28 cellular contexts compared by ENCODE assay signal in genomic region chr3:52872245-52872644, GRCh38. TPM values are rescaled to one million over a fixed set of nuclear protein-coding genes. Genes with fewer than 3 reads are reported as not detected.
DNase-seq lines count a peak whose midpoint lies in the region; ATAC-seq and TF ChIP-seq lines count a peak whose summit lies in the region.
"Had no signal": no experiment of that assay in that cellular context is flagged by ENCODE, and none has a peak within 500 bp of the region (broad histone marks: within the 10 kb centered on the region; RNA-seq: fewer than 3 reads in every experiment).

No MANE protein-coding gene starts in this region.

- TSS peak; percentile 50 for BruUV-seq in PC-3 (replicated peaks; lab: Mats Ljungman, UMichigan)

- H4K8ac ChIP-seq in neuronal stem cell (ENCODE audit: low read depth, low read length) = no peak overlapping the region

- ATAC-seq in DND-41 (ENCODE audit: insufficient read depth, low read depth) = no peak
- ATAC-seq in PC-3 = no peak
- ATAC-seq: body of pancreas, left colon, pancreas, right cardiac atrium, SK-N-SH treated with all-trans-retinoic acid at 6 μM for 48 hours had no signal

- H4K20me1 ChIP-seq in DND-41 (ENCODE audit: insufficient read depth, low read length) (peaks cover 14% of the 10 kb centered on the region; the same call in 1 of the 2 replicates), PC-3 (ENCODE audit: low read length) (peaks cover 3% of the 10 kb centered on the region; the same call in 1 of the 2 replicates)

- H2BK12ac ChIP-seq in neuronal stem cell (ENCODE audit: low read length) = no peak overlapping the region

- H3K23ac ChIP-seq in neuronal stem cell (ENCODE audit: low read depth, low read length, poor library complexity) = no peak overlapping the region

- H3K4me2 ChIP-seq in DND-41 (ENCODE audit: insufficient read depth, low read length) (no peak overlapping the region), PC-3 (ENCODE audit: low read length) (no peak overlapping the region), neuronal stem cell (ENCODE audit: insufficient read depth, low read length, poor library complexity, severe bottlenecking) (no peak overlapping the region)
- H3K4me2 ChIP-seq: hepatocyte had no signal

- no peak overlapping the region for H2BK15ac ChIP-seq in neuronal stem cell (ENCODE audit: low read length)

- H3F3A ChIP-seq in PC-3 (ENCODE audit: low read length, unreplicated experiment) = no peaks in the 10 kb centered on the region

- intact Hi-C loops in PC-3 (cut with micrococcal nuclease) = no loop called here

- H4K91ac ChIP-seq in neuronal stem cell (ENCODE audit: low read depth, low read length, poor library complexity) = no peak overlapping the region

- H3K27ac ChIP-seq in DND-41 (ENCODE audit: low read length) (peak overlapping the region; percentile 50; the same call in 1 of the 2 replicates), PC-3 (ENCODE audit: low read length) (no peak overlapping the region), neuronal stem cell (replicated peaks; ENCODE audit: low read length) (no peak overlapping the region)
- H3K27ac ChIP-seq: body of pancreas, hepatocyte, pancreas, WERI-Rb-1 had no signal

- H3K4me3 ChIP-seq in AG10803 (ENCODE audit: low read length) = no peak overlapping the region
- H3K4me3 ChIP-seq in DND-41 (ENCODE audit: low read depth in 1 of 2, low read length in 2 of 2) = no peak overlapping the region
- no peak overlapping the region for H3K4me3 ChIP-seq in PC-3 (ENCODE audit: low read length)
- no peak overlapping the region for H3K4me3 ChIP-seq in fibroblast of the aortic adventitia (ENCODE audit: low read depth, low read length)
- H3K4me3 ChIP-seq in neuronal stem cell (ENCODE audit: low read length in 2 of 2) = no peak overlapping the region
- H3K4me3 ChIP-seq: body of pancreas, hepatocyte, pancreas had no signal

- H3K9me2 ChIP-seq in PC-3 (replicated peaks; ENCODE audit: low read length) = no peaks in the 10 kb centered on the region

- POLR2A ChIA-PET in PC-3 (lab: Charles Lee; ENCODE audit: unreplicated experiment) = no interaction called here

- no peak overlapping the region for H2BK120ac ChIP-seq in neuronal stem cell (ENCODE audit: low read depth, low read length)

- H3K9me3 ChIP-seq in DND-41 (ENCODE audit: insufficient read depth, low read length, severe bottlenecking) (no peaks in the 10 kb centered on the region), PC-3 (ENCODE audit: low read length) (no peaks in the 10 kb centered on the region), neuronal stem cell (replicated peaks in 1 of 2; ENCODE audit: control insufficient read depth in 2 of 2, insufficient read depth in 1 of 2, low read depth in 1 of 2, low read length in 2 of 2) (no peaks in the 10 kb centered on the region)
- H3K9me3 ChIP-seq: body of pancreas, pancreas had no signal

- no peak overlapping the region for H3K4ac ChIP-seq in neuronal stem cell (ENCODE audit: low read length)

- TF ChIP-seq CTCF in AG10803 (conservative IDR thresholded peaks at IDR 0.05; ENCODE audit: low read length) = no peak
- TF ChIP-seq CTCF in DND-41 (IDR thresholded peaks at IDR 0.05; ENCODE audit: borderline replicate concordance, extremely low read depth, low read length, poor library complexity, severe bottlenecking) = no peak
- no peak for TF ChIP-seq CTCF in PC-3 (conservative IDR thresholded peaks at IDR 0.05; ENCODE audit: low read depth, low read length)
- no peak for TF ChIP-seq CTCF in fibroblast of the aortic adventitia (IDR thresholded peaks at IDR 0.05; ENCODE audit: insufficient read depth, low read length)

- no peak overlapping the region for H2BK5ac ChIP-seq in neuronal stem cell (ENCODE audit: low read length)

- H3K9ac ChIP-seq in DND-41 (ENCODE audit: low read depth, low read length) = no peak overlapping the region
- H3K9ac ChIP-seq in PC-3 (ENCODE audit: low read length) = no peak overlapping the region
- no peak overlapping the region for H3K9ac ChIP-seq in neuronal stem cell (ENCODE audit: low read depth, low read length, poor library complexity)

- H2AFZ ChIP-seq in DND-41 (ENCODE audit: low read depth, low read length) (no peak overlapping the region), PC-3 (ENCODE audit: low read length) (no peak overlapping the region), neuronal stem cell (ENCODE audit: low read length) (no peak overlapping the region)
- H2AFZ ChIP-seq: hepatocyte had no signal

- no peaks in the 10 kb centered on the region for H3K36me3 ChIP-seq in DND-41 (ENCODE audit: insufficient read depth, low read length)
- no peaks in the 10 kb centered on the region for H3K36me3 ChIP-seq in PC-3 (ENCODE audit: low read depth, low read length)
- H3K36me3 ChIP-seq in neuronal stem cell (replicated peaks in 1 of 2; ENCODE audit: control insufficient read depth in 2 of 2, insufficient read depth in 2 of 2, low read length in 2 of 2) = no peaks in the 10 kb centered on the region
- H3K36me3 ChIP-seq: pancreas, WERI-Rb-1 had no signal

- no peak overlapping the region for H3K18ac ChIP-seq in neuronal stem cell (ENCODE audit: low read length)

- peaks cover 4% of the 10 kb centered on the region for H3K79me1 ChIP-seq in neuronal stem cell (ENCODE audit: low read depth, low read length)

- WGBS in neuronal stem cell (ENCODE audit: extremely low coverage in 2 of 2, insufficient read length in 2 of 2, insufficient replicate concordance in 1 of 2), 2 donors = no CpG with 5 or more reads among the region's 3 CpGs

- CTCF ChIA-PET in PC-3 (lab: Charles Lee) = no interaction called here

- peak; percentile 55 for DNase-seq in AG10803 (ENCODE audit: low read depth)
- no peak for DNase-seq in DND-41
- DNase-seq in PC-3 = no peak
- peak; percentile 57 for DNase-seq in fibroblast of the aortic adventitia (ENCODE audit: low read depth)
- DNase-seq in NCI-H345 treated with DMSO at 0.1 percent for 48 hours (lab: John Stamatoyannopoulos, UW; ENCODE audit: unreplicated experiment) = no peak
- DNase-seq in neuronal stem cell (ENCODE audit: low spot score) = no peak
- no peak for DNase-seq in germinal center (ENCODE audit: low spot score)
- DNase-seq: activated CD4-positive, alpha-beta T cell treated with anti-CD3 and anti-CD28 coated beads, Interleukin-2, amount 50 U/mL, for 4 hours; activated CD8-positive, alpha-beta memory T cell treated with anti-CD3 and anti-CD28 coated beads, Interleukin-2, amount 50 U/mL, for 4 hours; activated gamma-delta T cell; body of pancreas; CD8-positive, alpha-beta memory T cell; DMS53; GF-D8; GOT3; Karpas-422; left colon; naive B cell; NCI-H1092; NCI-H1930; pancreas; right cardiac atrium; stimulated activated CD4-positive, alpha-beta T cell treated with anti-CD3 and anti-CD28 coated beads, Interleukin-12 subunit alpha, Interleukin-12 subunit beta, amount 100 ng/mL, for 4 hours; stimulated activated CD4-positive, alpha-beta T cell treated with anti-CD3 and anti-CD28 coated beads, Interleukin-4, amount 100 ng/mL, for 24 hours; stimulated activated naive CD4-positive, alpha-beta T cell treated with Interleukin-2 at 50 U/mL for 16 hours; WERI-Rb-1 had no signal

- H3K79me2 ChIP-seq in DND-41 (ENCODE audit: insufficient read depth, low read length) = peaks cover 6% of the 10 kb centered on the region; the same call in 1 of the 2 replicates
- no peaks in the 10 kb centered on the region for H3K79me2 ChIP-seq in PC-3 (ENCODE audit: low read length)

- no peaks in the 10 kb centered on the region for H3K27me3 ChIP-seq in DND-41 (ENCODE audit: insufficient read depth, low read length, poor library complexity)
- H3K27me3 ChIP-seq in PC-3 (ENCODE audit: low read length) = no peaks in the 10 kb centered on the region
- H3K27me3 ChIP-seq in neuronal stem cell (ENCODE audit: control insufficient read depth in 3 of 3, insufficient read depth in 3 of 3, low read depth in 1 of 3, low read length in 3 of 3) = no peaks in the 10 kb centered on the region
- H3K27me3 ChIP-seq: body of pancreas, hepatocyte, pancreas had no signal

- no peak overlapping the region for H3K14ac ChIP-seq in neuronal stem cell (ENCODE audit: low read length)

- H3K4me1 ChIP-seq in DND-41 (ENCODE audit: insufficient read depth, low read length) = peaks cover 12% of the 10 kb centered on the region; the same call in 1 of the 2 replicates
- H3K4me1 ChIP-seq in PC-3 (ENCODE audit: insufficient read depth, low read length) = peaks cover 9% of the 10 kb centered on the region; the same call in 1 of the 2 replicates
- peaks cover 0 to 11% of the 10 kb centered on the region in 2 donors for H3K4me1 ChIP-seq in neuronal stem cell (ENCODE audit: control insufficient read depth in 2 of 2, insufficient read depth in 1 of 2, low read depth in 1 of 2, low read length in 2 of 2)

- no peak overlapping the region for H2AK5ac ChIP-seq in neuronal stem cell (ENCODE audit: low read depth, low read length)

RNA-seq across cellular contexts. Expression of gene STIMATE, which starts 25.1 kb away (rescaled TPM):
- 18.5 and 29.7 TPM in 2 replicates for total RNA-seq in PC-3 (2014; rRNA removed)
- total RNA-seq in fibroblast of the aortic adventitia (ENCODE audit: low replicate concordance) = 7.8 and 13.1 TPM in 2 replicates
- 11.6 TPM for polyA plus RNA-seq in neuronal stem cell (2013, experiment 1 of 2)
- polyA plus RNA-seq in neuronal stem cell (2013, experiment 2 of 2) = 11.8 TPM

RNA-seq across cellular contexts. Expression of gene MUSTN1, which starts 37.4 kb away (rescaled TPM):
- total RNA-seq in PC-3 (2014; rRNA removed) (0.66 and 0.69 TPM in 2 replicates), fibroblast of the aortic adventitia (ENCODE audit: low replicate concordance) (not detected in 2 replicates)
- polyA plus RNA-seq in neuronal stem cell (2013, experiment 1 of 2) = 10.7 TPM
- polyA plus RNA-seq in neuronal stem cell (2013, experiment 2 of 2) = 10.5 TPM
- polyA plus RNA-seq: CD8-positive, alpha-beta memory T cell had no signal

RNA-seq across cellular contexts. Expression of gene ITIH4, which starts 41.8 kb away (rescaled TPM):
- 0.80 TPM in 1 of 2 replicates, not detected in the other for total RNA-seq in PC-3 (2014; rRNA removed)
- total RNA-seq in fibroblast of the aortic adventitia (ENCODE audit: low replicate concordance) = 0.36 TPM in 1 of 2 replicates, not detected in the other
- polyA plus RNA-seq in neuronal stem cell (2013, experiment 1 of 2) = 1.4 TPM
- polyA plus RNA-seq in neuronal stem cell (2013, experiment 2 of 2) = 1.7 TPM
- polyA plus RNA-seq: CD8-positive, alpha-beta memory T cell had no signal

Comparison
In these comparisons a context has a peak if more than half of its experiments do, and no peak if none do; other contexts are left out.
1. DNase-seq: peak in AG10803 (single experiment) and fibroblast of the aortic adventitia (single experiment); none in DND-41 (single experiment), PC-3 (single experiment), NCI-H345 treated with DMSO at 0.1 percent for 48 hours (single experiment), neuronal stem cell (single experiment) and germinal center (single experiment).